Comparison of ENCODE assay signal across 8 cellular contexts in genomic region chrX:40157228-40158035, GRCh38. TPM values are rescaled to one million over a fixed set of nuclear protein-coding genes. Genes with fewer than 3 reads are reported as not detected.
A peak's percentile ranks its signal among the peaks of the same experiment; 100 is the strongest.
DNase-seq lines count a peak whose midpoint lies in the region; ATAC-seq lines count a peak whose summit lies in the region.

No MANE protein-coding gene starts in this region.

- CTCF ChIA-PET in activated CD4-positive, alpha-beta memory T cell treated with anti-CD3 and anti-CD28 coated beads for 36 hours (lab: Charles Lee): no interaction called here

- POLR2A ChIA-PET in activated CD4-positive, alpha-beta memory T cell treated with anti-CD3 and anti-CD28 coated beads for 36 hours (lab: Charles Lee): interaction anchor here (1.0 kb wide), 2 partner anchors 11 to 15 kb away, joined by 3 read pairs; no protein-coding TSS in a partner anchor

- peak overlapping the region; percentile 39 for H3K4me3 Mint-ChIP-seq in activated CD4-positive, alpha-beta memory T cell treated with anti-CD3 and anti-CD28 coated beads for 36 hours
- H3K4me3 Mint-ChIP-seq in immature natural killer cell: peak overlapping the region; percentile 52 to 70 (median 63)
- H3K4me3 Mint-ChIP-seq in stimulated activated memory B cell treated with anti-CD40 and anti-IgM and Interleukin-4, amounts not matched to agents 10 μg/mL and 1 μg/mL and 100 μg/mL, for 72 hours: peak overlapping the region; percentile 15

- no peaks in the 10 kb centered on the region for H3K9me3 Mint-ChIP-seq in activated CD4-positive, alpha-beta memory T cell treated with anti-CD3 and anti-CD28 coated beads for 36 hours
- no peaks in the 10 kb centered on the region for H3K9me3 Mint-ChIP-seq in immature natural killer cell
- no peaks in the 10 kb centered on the region for H3K9me3 Mint-ChIP-seq in stimulated activated memory B cell treated with anti-CD40 and anti-IgM and Interleukin-4, amounts not matched to agents 10 μg/mL and 1 μg/mL and 100 μg/mL, for 72 hours

- ATAC-seq in stimulated activated memory B cell treated with anti-CD40 and anti-IgM and Interleukin-4, amounts not matched to agents 10 μg/mL and 1 μg/mL and 100 μg/mL, for 72 hours: no peak
- no peak for ATAC-seq in GM21737 (IDR thresholded peaks at IDR 0.05; ENCODE audit: unreplicated experiment)
- no peak for ATAC-seq in sciatic nerve

- no peaks in the 10 kb centered on the region for H3K36me3 Mint-ChIP-seq in activated CD4-positive, alpha-beta memory T cell treated with anti-CD3 and anti-CD28 coated beads for 36 hours
- H3K36me3 Mint-ChIP-seq in immature natural killer cell: peaks cover 0 to 3% (median 0%) of the 10 kb centered on the region in 3 donors
- H3K36me3 Mint-ChIP-seq in stimulated activated memory B cell treated with anti-CD40 and anti-IgM and Interleukin-4, amounts not matched to agents 10 μg/mL and 1 μg/mL and 100 μg/mL, for 72 hours: no peaks in the 10 kb centered on the region

- peak; percentile 36 for DNase-seq in NCI-H82 (lab: John Stamatoyannopoulos, UW)
- no peak for DNase-seq in NCI-H82 treated with DMSO at 0.1 percent for 48 hours (lab: John Stamatoyannopoulos, UW; ENCODE audit: unreplicated experiment)
- no peak for DNase-seq in activated CD4-positive, alpha-beta memory T cell treated with anti-CD3 and anti-CD28 coated beads for 36 hours
- DNase-seq in immature natural killer cell: no peak
- no peak for DNase-seq in sciatic nerve (ENCODE audit: low spot score)
- no peak for DNase-seq in pons (ENCODE audit: low spot score)

- no peaks in the 10 kb centered on the region for H3K27me3 Mint-ChIP-seq in activated CD4-positive, alpha-beta memory T cell treated with anti-CD3 and anti-CD28 coated beads for 36 hours
- H3K27me3 Mint-ChIP-seq in immature natural killer cell (ENCODE audit: low read depth in 3 of 3): peaks cover 3 to 11% (median 8%) of the 10 kb centered on the region in 3 donors
- no peaks in the 10 kb centered on the region for H3K27me3 Mint-ChIP-seq in stimulated activated memory B cell treated with anti-CD40 and anti-IgM and Interleukin-4, amounts not matched to agents 10 μg/mL and 1 μg/mL and 100 μg/mL, for 72 hours

- peaks cover 7% of the 10 kb centered on the region for H3K4me1 Mint-ChIP-seq in activated CD4-positive, alpha-beta memory T cell treated with anti-CD3 and anti-CD28 coated beads for 36 hours (ENCODE audit: low read depth)
- H3K4me1 Mint-ChIP-seq in immature natural killer cell: peaks cover 0 to 8% of the 10 kb centered on the region in 2 donors
- peaks cover 9% of the 10 kb centered on the region for H3K4me1 Mint-ChIP-seq in stimulated activated memory B cell treated with anti-CD40 and anti-IgM and Interleukin-4, amounts not matched to agents 10 μg/mL and 1 μg/mL and 100 μg/mL, for 72 hours

- H3K27ac Mint-ChIP-seq in activated CD4-positive, alpha-beta memory T cell treated with anti-CD3 and anti-CD28 coated beads for 36 hours: no peak overlapping the region
- peak overlapping the region in 1 of 6 donors; percentile 30 for H3K27ac Mint-ChIP-seq in immature natural killer cell
- H3K27ac Mint-ChIP-seq in stimulated activated memory B cell treated with anti-CD40 and anti-IgM and Interleukin-4, amounts not matched to agents 10 μg/mL and 1 μg/mL and 100 μg/mL, for 72 hours: no peak overlapping the region

- intact Hi-C loops in activated CD4-positive, alpha-beta memory T cell treated with anti-CD3 and anti-CD28 coated beads for 36 hours (cut with micrococcal nuclease): no loop called here
- intact Hi-C loops in sciatic nerve (cut with DNase I): loop anchor here (5.0 kb wide), 1 partner anchor 60 kb away; the partner anchor contains the start of gene BCOR

RNA-seq across cellular contexts. Expression of gene BCOR, which starts 59.7 kb away (rescaled TPM):
- total RNA-seq in activated CD4-positive, alpha-beta memory T cell treated with anti-CD3 and anti-CD28 coated beads for 36 hours: 10 to 100 TPM; 33.7 to 35.0 TPM
- polyA plus RNA-seq in immature natural killer cell: 1 to 10 TPM in 2 of 3 donors, not detected in 1; 3.4 to 7.2 TPM
- 42.0 TPM for total RNA-seq in sciatic nerve
